In the genomic region with DNA sequence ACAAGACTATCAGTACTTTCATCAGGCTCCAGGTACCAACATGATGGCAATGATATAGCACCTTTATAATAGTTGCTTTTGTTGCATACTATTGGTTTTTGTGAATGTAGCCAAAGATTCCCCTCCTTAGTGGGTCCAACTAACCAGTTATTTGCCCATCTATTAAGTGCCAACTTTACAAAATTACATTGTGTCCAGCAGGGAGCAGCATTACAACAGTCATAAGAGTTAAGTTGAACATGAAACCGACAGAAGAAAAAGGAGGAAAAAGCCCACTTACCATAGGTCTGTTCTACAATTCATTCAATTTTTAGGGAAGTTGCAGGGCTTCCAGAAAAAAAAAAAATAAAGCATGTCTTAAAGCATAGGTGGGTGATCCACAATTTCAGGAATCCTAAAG, we compare ENCODE assay signal across 8 cellular contexts. TPM values are rescaled to one million over a fixed set of nuclear protein-coding genes. Genes with fewer than 3 reads are reported as not detected.
DNase-seq lines count a peak whose midpoint lies in the region; ATAC-seq and TF ChIP-seq lines count a peak whose summit lies in the region.

No MANE protein-coding gene starts in this region.

- ATAC-seq in GM21526 (IDR thresholded peaks at IDR 0.05; ENCODE audit: low FRiP score, unreplicated experiment): no peak

- no peak for TF ChIP-seq POLR2A in vagina (IDR thresholded peaks at IDR 0.05)

- H4K91ac ChIP-seq in mesenchymal stem cell (ENCODE audit: low read length): no peak overlapping the region

- H3K4me3 ChIP-seq in astrocyte of the cerebellum (ENCODE audit: low read depth, low read length): no peak overlapping the region
- no peak overlapping the region for H3K4me3 ChIP-seq in mesenchymal stem cell (ENCODE audit: insufficient read depth in 1 of 2, low read depth in 1 of 2, low read length in 2 of 2)
- H3K4me3 ChIP-seq in vagina: no peak overlapping the region

- in situ Hi-C loops in astrocyte of the cerebellum (cut with HindIII; ENCODE audit: low sequenced_read_pairs): no loop called here

- peak; percentile 43 for TF ChIP-seq CTCF in astrocyte of the cerebellum (IDR thresholded peaks at IDR 0.05; ENCODE audit: low read depth, low read length, missing control alignments)
- no peak for TF ChIP-seq CTCF in vagina (IDR thresholded peaks at IDR 0.05)

- H2AFZ ChIP-seq in mesenchymal stem cell (ENCODE audit: low read depth, low read length): no peak overlapping the region

- H3K27me3 ChIP-seq in mesenchymal stem cell (ENCODE audit: control insufficient read depth in 1 of 2, insufficient read depth in 1 of 2, low read length in 2 of 2): no peaks in the 10 kb centered on the region
- no peaks in the 10 kb centered on the region for H3K27me3 ChIP-seq in vagina

- no peak overlapping the region for H3K18ac ChIP-seq in mesenchymal stem cell (ENCODE audit: low read depth in 1 of 2, low read length in 2 of 2)

- H4K8ac ChIP-seq in mesenchymal stem cell (ENCODE audit: low read length): no peak overlapping the region

- intact Hi-C loops in vagina (cut with DNase I): no loop called here

- no peak overlapping the region for H2BK15ac ChIP-seq in mesenchymal stem cell (ENCODE audit: low read depth, poor library complexity, severe bottlenecking)

- H3K27ac ChIP-seq in mesenchymal stem cell (ENCODE audit: low read length, poor library complexity, severe bottlenecking) (no peak overlapping the region), vagina (no peak overlapping the region)

- H3K9ac ChIP-seq in mesenchymal stem cell (ENCODE audit: low read length): no peak overlapping the region

- no peak overlapping the region for H3K14ac ChIP-seq in mesenchymal stem cell (ENCODE audit: low read length in 2 of 2)

- no peak overlapping the region for H2BK5ac ChIP-seq in mesenchymal stem cell (ENCODE audit: low read depth, low read length, poor library complexity, severe bottlenecking)

- no peak overlapping the region for H3K23ac ChIP-seq in mesenchymal stem cell (ENCODE audit: low read length in 2 of 2)

- H2BK120ac ChIP-seq in mesenchymal stem cell (ENCODE audit: low read depth, low read length): no peak overlapping the region

- peak; percentile 20 for DNase-seq in NOMO-1 treated with DMSO at 0.1 percent for 48 hours (lab: John Stamatoyannopoulos, UW; ENCODE audit: unreplicated experiment)
- no peak for DNase-seq in NOMO-1 treated with dmso at 0.1 percent for 144 hours (lab: John Stamatoyannopoulos, UW; ENCODE audit: unreplicated experiment)
- peak; percentile 43 for DNase-seq in LHCN-M2 (ENCODE audit: low read depth)
- DNase-seq in astrocyte of the cerebellum (ENCODE audit: low read depth): peak; percentile 79
- peak; percentile 70 for DNase-seq in mesenchymal stem cell
- DNase-seq in activated CD4-positive, alpha-beta T cell treated with anti-CD3 and anti-CD28 coated beads, Interleukin-2, amount 50 U/mL, for 4 hours: no peak
- no peak for DNase-seq in vagina (ENCODE audit: extremely low spot score in 2 of 2)

- no peaks in the 10 kb centered on the region for H3K79me1 ChIP-seq in mesenchymal stem cell (replicated peaks; ENCODE audit: low read length, poor library complexity, severe bottlenecking)

- H3K4me2 ChIP-seq in mesenchymal stem cell (ENCODE audit: low read length, poor library complexity, severe bottlenecking): no peak overlapping the region

- H3K9me3 ChIP-seq in mesenchymal stem cell (ENCODE audit: control insufficient read depth, low read length) (no peaks in the 10 kb centered on the region), vagina (no peaks in the 10 kb centered on the region)

- no CpG with 5 or more reads among the region's 1 CpG for WGBS in mesenchymal stem cell

- H2AK5ac ChIP-seq in mesenchymal stem cell (ENCODE audit: low read length, severe bottlenecking): no peak overlapping the region

- no peaks in the 10 kb centered on the region for H3K4me1 ChIP-seq in mesenchymal stem cell (ENCODE audit: control insufficient read depth, insufficient read depth, low read depth, low read length)
- H3K4me1 ChIP-seq in vagina: no peaks in the 10 kb centered on the region

- H2BK12ac ChIP-seq in mesenchymal stem cell (ENCODE audit: low read length in 2 of 2): no peak overlapping the region

- H3K4ac ChIP-seq in mesenchymal stem cell (ENCODE audit: low read depth in 1 of 2, low read length in 2 of 2): no peak overlapping the region

- H3K36me3 ChIP-seq in mesenchymal stem cell (ENCODE audit: control insufficient read depth in 1 of 2, insufficient read depth in 2 of 2, low read depth in 1 of 2, low read length in 2 of 2) (no peaks in the 10 kb centered on the region), vagina (no peaks in the 10 kb centered on the region)

RNA-seq across cellular contexts. Expression of gene IMMP1L, which starts 21.6 kb away (rescaled TPM):
- total RNA-seq in LHCN-M2 (2014; rRNA removed) (18.5 and 49.7 TPM in 2 replicates), vagina (11.3 TPM)
- 54.8 TPM for polyA plus RNA-seq in LHCN-M2 (2012)
- 8.1 TPM for polyA plus RNA-seq in mesenchymal stem cell (2013, experiment 1 of 2)
- polyA plus RNA-seq in mesenchymal stem cell (2013, experiment 2 of 2): 8.0 TPM

RNA-seq across cellular contexts. Expression of gene ELP4, which starts 21.7 kb away (rescaled TPM):
- total RNA-seq in LHCN-M2 (2014; rRNA removed): 20.3 and 21.1 TPM in 2 replicates
- polyA plus RNA-seq in LHCN-M2 (2012): 6.2 TPM
- polyA plus RNA-seq in mesenchymal stem cell (2013, experiment 1 of 2): 9.5 TPM
- 10.3 TPM for polyA plus RNA-seq in mesenchymal stem cell (2013, experiment 2 of 2)
- total RNA-seq in vagina: 23.3 TPM

Comparison
In these comparisons a context has a peak if more than half of its experiments do, and no peak if none do; other contexts are left out.
1. DNase-seq: peak in NOMO-1 treated with DMSO at 0.1 percent for 48 hours (single experiment), LHCN-M2 (single experiment), astrocyte of the cerebellum (single experiment) and mesenchymal stem cell (single experiment); none in NOMO-1 treated with dmso at 0.1 percent for 144 hours (single experiment), activated CD4-positive, alpha-beta T cell treated with anti-CD3 and anti-CD28 coated beads, Interleukin-2, amount 50 U/mL, for 4 hours (0 of 2) and vagina (0 of 2).